ENCODE assay signal across 23 cellular contexts in the genomic region with DNA sequence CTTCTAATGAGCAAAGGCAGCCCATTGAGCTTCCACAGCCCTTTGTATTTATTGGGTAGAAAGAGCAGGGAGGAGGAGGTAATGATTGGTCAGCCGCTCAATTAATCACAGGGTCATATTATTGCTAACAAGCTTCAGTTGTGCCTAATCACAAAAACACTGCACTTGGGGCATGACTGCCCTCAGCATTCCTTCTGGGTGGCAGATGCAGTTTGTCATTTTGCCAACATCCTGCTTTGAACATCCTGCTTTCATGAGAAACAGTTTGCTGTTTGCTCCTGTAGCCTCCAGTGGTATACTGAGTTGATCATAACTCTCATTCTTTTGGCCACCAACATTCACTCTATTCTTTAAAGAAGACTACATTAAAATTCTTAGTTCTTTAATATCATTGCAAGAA.
"Had no signal": no experiment of that assay in that cellular context is flagged by ENCODE, and none has a peak within 500 bp of the region (broad histone marks: within the 10 kb centered on the region; RNA-seq: fewer than 3 reads in every experiment).

No MANE protein-coding gene starts in this region.

- DNase-seq: activated naive CD4-positive, alpha-beta T cell; activated naive CD8-positive, alpha-beta T cell treated with anti-CD3 and anti-CD28 coated beads for 36 hours; activated T-cell treated with anti-CD3 and anti-CD28 coated beads, Interleukin-2, amount 50 U/mL, for 1 hour; cerebellar nuclear complex; immature natural killer cell; left ventricle myocardium superior; midbrain; ovary; psoas muscle; right cardiac atrium; stimulated activated CD4-positive, alpha-beta T cell treated with anti-CD3 and anti-CD28 coated beads, Interleukin-12 subunit alpha, Interleukin-12 subunit beta, amount 100 ng/mL, for 4 hours; stimulated activated CD4-positive, alpha-beta T cell treated with anti-CD3 and anti-CD28 coated beads, Interleukin-4, amount 100 ng/mL, for 4 hours; stimulated activated naive CD8-positive, alpha-beta T cell treated with anti-CD3 and anti-CD28 coated beads, Interleukin-15, Interleukin-2, amounts not matched to agents 100 U/mL and 50 U/mL, for 24 hours; T1000; thyroid gland; upper lobe of right lung had no signal

- ATAC-seq: left ventricle myocardium superior; psoas muscle; right cardiac atrium; stimulated activated naive CD8-positive, alpha-beta T cell treated with anti-CD3 and anti-CD28 coated beads, Interleukin-15, Interleukin-2, amounts not matched to agents 100 U/mL and 50 U/mL, for 24 hours; upper lobe of right lung had no signal

- H3K27me3 ChIP-seq: breast epithelium, hepatocyte, neutrophil, ovary, thyroid gland, upper lobe of right lung had no signal

- H3K27me3 Mint-ChIP-seq: activated naive CD8-positive, alpha-beta T cell treated with anti-CD3 and anti-CD28 coated beads for 36 hours had no signal

- H3K36me3 ChIP-seq: breast epithelium, neutrophil, ovary, thyroid gland, upper lobe of right lung had no signal

- H3K4me1 ChIP-seq: breast epithelium, psoas muscle, thyroid gland, upper lobe of right lung had no signal

- H3K4me3 Mint-ChIP-seq: activated naive CD8-positive, alpha-beta T cell treated with anti-CD3 and anti-CD28 coated beads for 36 hours; immature natural killer cell; T-helper 1 cell treated with Interleukin-12 subunit alpha and Interleukin-12 subunit beta and Interleukin-4 antibody, amounts not matched to agents 30 μg/mL and 1 μg/mL, for 36 hours; WTC11 had no signal

- H3K27ac Mint-ChIP-seq: activated naive CD8-positive, alpha-beta T cell treated with anti-CD3 and anti-CD28 coated beads for 36 hours; activated T-helper 2 cell treated with anti-CD3 and anti-CD28 coated beads, Interferon-gamma antibody, Interleukin-2, Interleukin-4, amounts not matched to agents 10 μg/mL and 5 μg/mL and 100 μg/mL, durations not matched to agents 14 hours and 24 hours and 36 hours; immature natural killer cell; WTC11 had no signal

- H3K4me1 Mint-ChIP-seq: activated naive CD8-positive, alpha-beta T cell treated with anti-CD3 and anti-CD28 coated beads for 36 hours; immature natural killer cell; WTC11 had no signal

- H3K27ac ChIP-seq: breast epithelium, coronary artery, hepatocyte, neutrophil, ovary, psoas muscle, thyroid gland, upper lobe of right lung had no signal

- H3K36me3 Mint-ChIP-seq: activated naive CD8-positive, alpha-beta T cell treated with anti-CD3 and anti-CD28 coated beads for 36 hours had no signal

- H3K4me3 ChIP-seq: breast epithelium, coronary artery, hepatocyte, ovary, psoas muscle, thyroid gland, upper lobe of right lung had no signal

- H3K9me3 ChIP-seq: neutrophil, ovary, psoas muscle, thyroid gland, upper lobe of right lung had no signal
